10 cellular contexts compared by ENCODE assay signal in the genomic region with DNA sequence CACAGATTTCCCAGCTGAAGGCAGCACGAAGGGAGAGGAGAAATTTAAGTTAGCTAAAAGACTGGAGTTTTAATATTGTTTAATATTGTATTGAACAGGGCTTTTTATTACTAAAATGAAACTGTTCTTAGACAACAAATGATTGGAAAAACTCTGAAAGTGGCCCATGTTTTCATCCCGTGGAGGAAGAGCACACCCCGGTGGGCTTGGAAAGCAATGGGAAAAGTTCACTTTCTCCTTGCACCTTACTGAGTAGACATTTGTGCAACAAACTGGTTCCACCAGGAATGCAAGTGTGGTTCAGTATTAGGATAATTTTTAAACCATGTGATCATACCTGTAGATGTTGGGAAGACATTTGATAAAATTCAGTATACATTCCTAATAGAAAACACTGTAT. TPM values are rescaled to one million over a fixed set of nuclear protein-coding genes. Genes with fewer than 3 reads are reported as not detected.
A peak's percentile ranks its signal among the peaks of the same experiment; 100 is the strongest.
DNase-seq lines count a peak whose midpoint lies in the region; ATAC-seq, FAIRE-seq and TF ChIP-seq lines count a peak whose summit lies in the region.
"Had no signal": no experiment of that assay in that cellular context is flagged by ENCODE, and none has a peak within 500 bp of the region (broad histone marks: within the 10 kb centered on the region; RNA-seq: fewer than 3 reads in every experiment).

No MANE protein-coding gene starts in this region.

- H4K8ac ChIP-seq in mesenchymal stem cell (ENCODE audit: low read length): no peak overlapping the region

- POLR2A ChIA-PET in BJ (lab: Charles Lee) (no interaction called here), GM12878 (lab: Charles Lee) (no interaction called here)

- H2AFZ ChIP-seq in GM12878 (ENCODE audit: control insufficient read depth, low read depth, low read length) (no peak overlapping the region), mesenchymal stem cell (ENCODE audit: low read depth, low read length) (no peak overlapping the region)

- FAIRE-seq in GM12878 (lab: Jason Lieb, UNC): no peak

- no peak overlapping the region for H2BK5ac ChIP-seq in mesenchymal stem cell (ENCODE audit: low read depth, low read length, poor library complexity, severe bottlenecking)

- TF ChIP-seq RAD21 in Ishikawa (IDR thresholded peaks at IDR 0.05; ENCODE audit: low read depth) (peak; percentile 63), GM12878 (IDR thresholded peaks at IDR 0.05; ENCODE audit: insufficient read depth, low read depth, low read length) (peak; percentile 37; the same call in 1 of the 2 replicates)

- peak; percentile 64 for TF ChIP-seq CTCF in BJ (IDR thresholded peaks at IDR 0.05; ENCODE audit: insufficient read depth, low read depth, low read length)
- TF ChIP-seq CTCF in GM12878 (IDR thresholded peaks at IDR 0.05 in 2 of 3, conservative IDR thresholded peaks at IDR 0.05 in 1 of 3; ENCODE audit: control insufficient read depth in 2 of 3, extremely low read depth in 1 of 3, insufficient read depth in 1 of 3, low read depth in 3 of 3, low read length in 3 of 3): peak in 2 of 3 experiments; percentile 31; a peak in 4 of 6 replicates

- H3K27ac ChIP-seq in GM12878 (ENCODE audit: control insufficient read depth, insufficient read depth) (no peak overlapping the region), mesenchymal stem cell (ENCODE audit: low read length, poor library complexity, severe bottlenecking) (no peak overlapping the region)

- BruUV-seq in GM12878 (replicated peaks; lab: Mats Ljungman, UMichigan): no TSS peak

- H2BK15ac ChIP-seq in mesenchymal stem cell (ENCODE audit: low read depth, poor library complexity, severe bottlenecking): no peak overlapping the region

- H2BK12ac ChIP-seq in mesenchymal stem cell (ENCODE audit: low read length in 2 of 2): no peak overlapping the region

- H3K4me3 ChIP-seq in BJ (ENCODE audit: low read depth, low read length) (no peak overlapping the region), GM12878 (no peak overlapping the region), mesenchymal stem cell (ENCODE audit: insufficient read depth in 1 of 2, low read depth in 1 of 2, low read length in 2 of 2) (no peak overlapping the region)

- H3K36me3 ChIP-seq in BJ (ENCODE audit: control insufficient read depth, insufficient read depth, low read length) (no peaks in the 10 kb centered on the region), GM12878 (ENCODE audit: control insufficient read depth in 2 of 2, insufficient read depth in 2 of 2, low read length in 1 of 2) (no peaks in the 10 kb centered on the region), mesenchymal stem cell (ENCODE audit: control insufficient read depth in 1 of 2, insufficient read depth in 2 of 2, low read depth in 1 of 2, low read length in 2 of 2) (no peaks in the 10 kb centered on the region)

- ATAC-seq in GM12878: no peak
- no peak for ATAC-seq in GM19351 (IDR thresholded peaks at IDR 0.05; ENCODE audit: unreplicated experiment)
- no peak for ATAC-seq in HG03571 (IDR thresholded peaks at IDR 0.05; ENCODE audit: unreplicated experiment)

- TF ChIP-seq EP300 in Ishikawa (IDR thresholded peaks at IDR 0.05; ENCODE audit: borderline replicate concordance) (no peak), GM12878 (IDR thresholded peaks at IDR 0.05; ENCODE audit: borderline replicate concordance in 1 of 2, control insufficient read depth in 1 of 2, low read depth in 2 of 2, low read length in 2 of 2) (no peak)

- TF ChIP-seq POLR2A in GM12878 (IDR thresholded peaks at IDR 0.05; ENCODE audit: low read depth, low read length): no peak

- intact Hi-C loops in GM12878 (cut with micrococcal nuclease; ENCODE audit: unreplicated experiment): no loop called here

- H3K4me1 ChIP-seq in GM12878 (ENCODE audit: control insufficient read depth, insufficient read depth, low read length) (no peaks in the 10 kb centered on the region), mesenchymal stem cell (ENCODE audit: control insufficient read depth, insufficient read depth, low read depth, low read length) (peaks cover 1% of the 10 kb centered on the region)

- H3K23ac ChIP-seq in mesenchymal stem cell (ENCODE audit: low read length in 2 of 2): no peak overlapping the region

- H3K27me3 ChIP-seq in BJ (ENCODE audit: control insufficient read depth, insufficient read depth, low read length) (no peaks in the 10 kb centered on the region), GM12878 (replicated peaks in 1 of 2; ENCODE audit: control insufficient read depth in 2 of 2, insufficient read depth in 2 of 2, low read length in 1 of 2) (no peaks in the 10 kb centered on the region), mesenchymal stem cell (ENCODE audit: control insufficient read depth in 1 of 2, insufficient read depth in 1 of 2, low read length in 2 of 2) (peaks cover 1 to 9% of the 10 kb centered on the region in 2 experiments)

- CTCF ChIA-PET in BJ (lab: Yijun Ruan, JAX) (interaction anchor here (0.8 to 2.6 kb wide), 12 partner anchors 9 to 95 kb away, joined by 3 to 16 read pairs (median 6); a partner anchor contains a TSS), GM12878 (lab: Yijun Ruan, JAX) (interaction anchor here (1.3 kb wide), 1 partner anchor 9 kb away, joined by 4 read pairs; no protein-coding TSS in a partner anchor)

- no peaks in the 10 kb centered on the region for H3K79me2 ChIP-seq in GM12878 (ENCODE audit: control insufficient read depth, insufficient read depth, low read length)

- H3K79me1 ChIP-seq in mesenchymal stem cell (replicated peaks; ENCODE audit: low read length, poor library complexity, severe bottlenecking): no peaks in the 10 kb centered on the region

- H3K18ac ChIP-seq in mesenchymal stem cell (ENCODE audit: low read depth in 1 of 2, low read length in 2 of 2): no peak overlapping the region

- no peak overlapping the region for H2BK120ac ChIP-seq in mesenchymal stem cell (ENCODE audit: low read depth, low read length)

- no peak overlapping the region for H2AK5ac ChIP-seq in mesenchymal stem cell (ENCODE audit: low read length, severe bottlenecking)

- H4K91ac ChIP-seq in mesenchymal stem cell (ENCODE audit: low read length): no peak overlapping the region

- H3K14ac ChIP-seq in mesenchymal stem cell (ENCODE audit: low read length in 2 of 2): no peak overlapping the region

- in situ Hi-C loops in GM12878 (cut with MboI): no loop called here

- no peak overlapping the region for H3K9ac ChIP-seq in GM12878 (ENCODE audit: control insufficient read depth, insufficient read depth, low read length)
- H3K9ac ChIP-seq in mesenchymal stem cell (ENCODE audit: low read length): no peak overlapping the region

- SMC1A ChIA-PET in GM12878 (lab: Charles Lee; ENCODE audit: uncharacterized antibody, unreplicated experiment): no interaction called here

- no peaks in the 10 kb centered on the region for H3K9me3 ChIP-seq in GM12878 (replicated peaks; ENCODE audit: control insufficient read depth, insufficient read depth, low read length)
- no peaks in the 10 kb centered on the region for H3K9me3 ChIP-seq in mesenchymal stem cell (ENCODE audit: control insufficient read depth, low read length)

- 38% methylated on average over 3 of the region's 3 CpGs for WGBS in GM12878 (ENCODE audit: insufficient coverage, insufficient replicate concordance, low lambda C conversion rate, missing lambda C conversion rate)
- WGBS in mesenchymal stem cell: 68% methylated on average over 3 of the region's 3 CpGs

- H3K4me2 ChIP-seq in GM12878 (ENCODE audit: control insufficient read depth, insufficient read depth) (no peak overlapping the region), mesenchymal stem cell (ENCODE audit: low read length, poor library complexity, severe bottlenecking) (no peak overlapping the region)

- H4K20me1 ChIP-seq in GM12878 (ENCODE audit: control insufficient read depth, insufficient read depth): no peaks in the 10 kb centered on the region

- RAD21 ChIA-PET in GM12878 (lab: Charles Lee; ENCODE audit: unreplicated experiment): no interaction called here

- DNase-seq in BJ (ENCODE audit: low read depth) (no peak), GM12878 (ENCODE audit: low read depth, low spot score) (no peak), mesenchymal stem cell (peak; percentile 39), SW 1271 (lab: John Stamatoyannopoulos, UW) (no peak)
- no peak for DNase-seq in NK-92 treated with Interleukin-12 subunit alpha and Interleukin-12 subunit beta, amount 100 ng/mL, for 24 hours (lab: John Stamatoyannopoulos, UW)
- DNase-seq: activated naive CD8-positive, alpha-beta T cell treated with anti-CD3 and anti-CD28 coated beads, Interleukin-2, amount 10 ng/mL, durations not matched to agents 7 days and 5 days; MV-4-11 had no signal

- H3K4ac ChIP-seq in mesenchymal stem cell (ENCODE audit: low read depth in 1 of 2, low read length in 2 of 2): no peak overlapping the region

TF ChIP-seq in Ishikawa, 13 proteins besides CTCF, POLR2A, EP300 and RAD21 (continues in another document):
- TF ChIP-seq YY1 (IDR thresholded peaks at IDR 0.05; ENCODE audit: low read depth): no peak
- no peak for TF ChIP-seq FOXM1 (IDR thresholded peaks at IDR 0.05; ENCODE audit: borderline replicate concordance, low read depth)
- no peak for TF ChIP-seq TEAD4 (IDR thresholded peaks at IDR 0.05)

TF ChIP-seq in GM12878, 131 proteins besides CTCF, POLR2A, EP300 and RAD21 (continues in another document):
- TF ChIP-seq CREB1 (IDR thresholded peaks at IDR 0.05; ENCODE audit: low read depth): no peak
- no peak for TF ChIP-seq YY1 (IDR thresholded peaks at IDR 0.05; ENCODE audit: low read depth, low read length)
- no peak for TF ChIP-seq POU2F2 (IDR thresholded peaks at IDR 0.05; ENCODE audit: borderline replicate concordance, low read depth, low read length)
- TF ChIP-seq SMC3 (IDR thresholded peaks at IDR 0.05; ENCODE audit: borderline replicate concordance, low read length): peak; percentile 16; the same call in 1 of the 2 replicates

RNA-seq across cellular contexts. Expression of a gene that starts 8.2 kb away (rescaled TPM):
- polyA plus RNA-seq in BJ (2011; rRNA removed) (0.09 TPM in 2 replicates), GM12878 (2011; rRNA removed) (not detected in 2 replicates), GM12878 (2014; fragmentation: Illumina TruSeq; extraction: Trizol) (not detected in 2 replicates), GM12878 (2014; fragmentation: Nextera tagmentation; extraction: Ambion mirVana) (not detected), GM12878 (2014; rRNA removed) (not detected in 2 replicates), GM12878 (2016; fragmentation: Nextera tagmentation; extraction: Ambion mirVana) (not detected)
- 0.05 and 0.09 TPM in 2 replicates for polyA minus RNA-seq in BJ (2011; rRNA and poly(A)+ RNA removed)
- total RNA-seq in GM12878 (2013; cell fraction: nucleolus; rRNA removed): not detected in 2 replicates
- total RNA-seq in GM12878 (2014; rRNA removed) (not detected in 2 replicates), GM12878 (2014; rRNA removed; fragmentation: Illumina TruSeq; extraction: Trizol) (not detected in 2 replicates), GM12878 (2021) (not detected in 2 replicates)
- polyA plus RNA-seq in GM12878 (2011; ENCODE audit: low read depth): not detected
- not detected in 2 replicates for polyA plus RNA-seq in GM12878 (2011; cell fraction: cytosol; rRNA removed)
- not detected in 2 replicates for polyA plus RNA-seq in GM12878 (2011; cell fraction: nucleus; rRNA removed)
- polyA plus RNA-seq in GM12878 (2012): not detected in 2 replicates
- 0.05 TPM in 1 of 2 replicates, not detected in the other for polyA minus RNA-seq in GM12878 (2011; rRNA and poly(A)+ RNA removed)
- not detected in 2 replicates for polyA minus RNA-seq in GM12878 (2011; cell fraction: cytosol; rRNA and poly(A)+ RNA removed)
- not detected in 2 replicates for polyA minus RNA-seq in GM12878 (2011; cell fraction: nucleus; rRNA and poly(A)+ RNA removed)
- polyA plus RNA-seq in mesenchymal stem cell (2013, experiment 1 of 2): not detected
- 0.01 TPM for polyA plus RNA-seq in mesenchymal stem cell (2013, experiment 2 of 2)
